In genomic region chr17:36989173-36989572, GRCh38 we compare ENCODE assay signal across 6 cellular contexts. TPM values are rescaled to one million over a fixed set of nuclear protein-coding genes. Genes with fewer than 3 reads are reported as not detected.
"Had no signal": no experiment of that assay in that cellular context is flagged by ENCODE, and none has a peak within 500 bp of the region (broad histone marks: within the 10 kb centered on the region; RNA-seq: fewer than 3 reads in every experiment).

No MANE protein-coding gene starts in this region.

- H3K9me3 Mint-ChIP-seq: GM23338, H9 had no signal

- H3K4me3 ChIP-seq: GM23338, K562 had no signal

- H3K27ac Mint-ChIP-seq: GM23338 had no signal

- DNase-seq: H9, HCEC 1CT, IMR-90 had no signal

- H3K4me1 Mint-ChIP-seq: GM23338, H9 had no signal

- ATAC-seq: GM23338, K562 had no signal

- H3K4me3 Mint-ChIP-seq: GM23338, H9 had no signal

- H2AFZ ChIP-seq: GM23338 had no signal

- H3K4me2 ChIP-seq: GM23338 had no signal

RNA-seq across cellular contexts. Expression of gene LHX1, which starts 51.9 kb away (rescaled TPM):
- total RNA-seq: HT-29, IMR-90 had no signal
- polyA plus RNA-seq: IMR-90 had no signal
